ENCODE assay signal across 1 cellular context in genomic region chr17:19720631-19721426, GRCh38.
TF ChIP-seq lines count a peak whose summit lies in the region.

No MANE protein-coding gene starts in this region.

TF ChIP-seq in HepG2, 621 proteins besides CTCF, POLR2A, EP300 and RAD21 (continued from another document and continues in another):
- TF ChIP-seq ZBTB49 (CRISPR knock-in tag; IDR thresholded peaks at IDR 0.05; ENCODE audit: borderline replicate concordance) (no peak), RNF2 (conservative IDR thresholded peaks at IDR 0.05; ENCODE audit: low read depth) (no peak), RBAK (CRISPR knock-in tag; IDR thresholded peaks at IDR 0.05) (no peak), ZNF691 (CRISPR knock-in tag; IDR thresholded peaks at IDR 0.05; ENCODE audit: borderline replicate concordance, low read depth) (no peak), HDAC1 (CRISPR knock-in tag; IDR thresholded peaks at IDR 0.05) (peak; percentile 49; the same call in 1 of the 2 replicates), ZNF136 (CRISPR knock-in tag; IDR thresholded peaks at IDR 0.05; ENCODE audit: low read depth) (no peak), CREB1 (IDR thresholded peaks at IDR 0.05) (no peak), CREB1 (CRISPR knock-in tag; IDR thresholded peaks at IDR 0.05) (no peak), ZNF350 (CRISPR knock-in tag; IDR thresholded peaks at IDR 0.05; ENCODE audit: borderline replicate concordance, low read depth) (peak; percentile 64; the same call in 1 of the 2 replicates), HDAC2 (CRISPR knock-in tag; IDR thresholded peaks at IDR 0.05) (peak; percentile 60; the same call in 1 of the 2 replicates), GABPB1 (CRISPR knock-in tag; IDR thresholded peaks at IDR 0.05) (no peak; the same call in 1 of the 2 replicates), BRD4 (CRISPR knock-in tag; IDR thresholded peaks at IDR 0.05) (no peak), ZNF768 (CRISPR knock-in tag; IDR thresholded peaks at IDR 0.05) (no peak), SYNCRIP (IDR thresholded peaks at IDR 0.05; ENCODE audit: insufficient read depth, low read depth, low read length) (no peak), SRSF1 (optimal IDR thresholded peaks at IDR 0.05; ENCODE audit: low read depth, low read length) (no peak), MBNL3 (CRISPR knock-in tag; conservative IDR thresholded peaks at IDR 0.05) (no peak), ISX (CRISPR knock-in tag; conservative IDR thresholded peaks at IDR 0.05) (no peak), ZNF746 (CRISPR knock-in tag; IDR thresholded peaks at IDR 0.05) (peak; percentile 67), ZNF720 (CRISPR knock-in tag; IDR thresholded peaks at IDR 0.05) (no peak), KLF12 (CRISPR knock-in tag; IDR thresholded peaks at IDR 0.05; ENCODE audit: borderline replicate concordance) (no peak), HDAC6 (IDR thresholded peaks at IDR 0.05; ENCODE audit: low read depth, low read length) (no peak), KAT8 (CRISPR knock-in tag; IDR thresholded peaks at IDR 0.05) (0 out of 2 replicates have a peak, but pooled peaks have one; percentile 17), ZNF296 (CRISPR knock-in tag; conservative IDR thresholded peaks at IDR 0.05) (no peak), CBFB (CRISPR knock-in tag; IDR thresholded peaks at IDR 0.05) (no peak), ARNT2 (CRISPR knock-in tag; IDR thresholded peaks at IDR 0.05; ENCODE audit: low read depth) (no peak), U2AF1 (optimal IDR thresholded peaks at IDR 0.05; ENCODE audit: low read depth, low read length) (no peak), CHCHD3 (CRISPR knock-in tag; IDR thresholded peaks at IDR 0.05) (no peak), MTF1 (CRISPR knock-in tag; IDR thresholded peaks at IDR 0.05) (no peak), MLXIP (CRISPR knock-in tag; IDR thresholded peaks at IDR 0.05; ENCODE audit: borderline replicate concordance) (no peak), AKAP8 (CRISPR knock-in tag; IDR thresholded peaks at IDR 0.05) (no peak), ZC3H4 (CRISPR knock-in tag; IDR thresholded peaks at IDR 0.05; ENCODE audit: borderline replicate concordance) (no peak), KDM5A (IDR thresholded peaks at IDR 0.05; ENCODE audit: borderline replicate concordance, low read length) (no peak), TEAD3 (CRISPR knock-in tag; optimal IDR thresholded peaks at IDR 0.05; ENCODE audit: borderline replicate concordance) (peak; percentile 60)
- TF ChIP-seq, protein P1, sequence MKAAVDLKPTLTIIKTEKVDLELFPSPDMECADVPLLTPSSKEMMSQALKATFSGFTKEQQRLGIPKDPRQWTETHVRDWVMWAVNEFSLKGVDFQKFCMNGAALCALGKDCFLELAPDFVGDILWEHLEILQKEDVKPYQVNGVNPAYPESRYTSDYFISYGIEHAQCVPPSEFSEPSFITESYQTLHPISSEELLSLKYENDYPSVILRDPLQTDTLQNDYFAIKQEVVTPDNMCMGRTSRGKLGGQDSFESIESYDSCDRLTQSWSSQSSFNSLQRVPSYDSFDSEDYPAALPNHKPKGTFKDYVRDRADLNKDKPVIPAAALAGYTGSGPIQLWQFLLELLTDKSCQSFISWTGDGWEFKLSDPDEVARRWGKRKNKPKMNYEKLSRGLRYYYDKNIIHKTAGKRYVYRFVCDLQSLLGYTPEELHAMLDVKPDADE (CRISPR knock-in tag; IDR thresholded peaks at IDR 0.05), result no peak
- TF ChIP-seq, protein P2, sequence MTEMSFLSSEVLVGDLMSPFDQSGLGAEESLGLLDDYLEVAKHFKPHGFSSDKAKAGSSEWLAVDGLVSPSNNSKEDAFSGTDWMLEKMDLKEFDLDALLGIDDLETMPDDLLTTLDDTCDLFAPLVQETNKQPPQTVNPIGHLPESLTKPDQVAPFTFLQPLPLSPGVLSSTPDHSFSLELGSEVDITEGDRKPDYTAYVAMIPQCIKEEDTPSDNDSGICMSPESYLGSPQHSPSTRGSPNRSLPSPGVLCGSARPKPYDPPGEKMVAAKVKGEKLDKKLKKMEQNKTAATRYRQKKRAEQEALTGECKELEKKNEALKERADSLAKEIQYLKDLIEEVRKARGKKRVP (CRISPR knock-in tag; IDR thresholded peaks at IDR 0.05), result no peak
- TF ChIP-seq, protein P3, sequence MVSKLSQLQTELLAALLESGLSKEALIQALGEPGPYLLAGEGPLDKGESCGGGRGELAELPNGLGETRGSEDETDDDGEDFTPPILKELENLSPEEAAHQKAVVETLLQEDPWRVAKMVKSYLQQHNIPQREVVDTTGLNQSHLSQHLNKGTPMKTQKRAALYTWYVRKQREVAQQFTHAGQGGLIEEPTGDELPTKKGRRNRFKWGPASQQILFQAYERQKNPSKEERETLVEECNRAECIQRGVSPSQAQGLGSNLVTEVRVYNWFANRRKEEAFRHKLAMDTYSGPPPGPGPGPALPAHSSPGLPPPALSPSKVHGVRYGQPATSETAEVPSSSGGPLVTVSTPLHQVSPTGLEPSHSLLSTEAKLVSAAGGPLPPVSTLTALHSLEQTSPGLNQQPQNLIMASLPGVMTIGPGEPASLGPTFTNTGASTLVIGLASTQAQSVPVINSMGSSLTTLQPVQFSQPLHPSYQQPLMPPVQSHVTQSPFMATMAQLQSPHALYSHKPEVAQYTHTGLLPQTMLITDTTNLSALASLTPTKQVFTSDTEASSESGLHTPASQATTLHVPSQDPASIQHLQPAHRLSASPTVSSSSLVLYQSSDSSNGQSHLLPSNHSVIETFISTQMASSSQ (IDR thresholded peaks at IDR 0.05; ENCODE audit: low read depth), result no peak; the same call in 1 of the 2 replicates
- TF ChIP-seq, protein P3 (CRISPR knock-in tag; IDR thresholded peaks at IDR 0.05; ENCODE audit: borderline replicate concordance), result peak; percentile 43; the same call in 1 of the 2 replicates
- TF ChIP-seq, protein P4, sequence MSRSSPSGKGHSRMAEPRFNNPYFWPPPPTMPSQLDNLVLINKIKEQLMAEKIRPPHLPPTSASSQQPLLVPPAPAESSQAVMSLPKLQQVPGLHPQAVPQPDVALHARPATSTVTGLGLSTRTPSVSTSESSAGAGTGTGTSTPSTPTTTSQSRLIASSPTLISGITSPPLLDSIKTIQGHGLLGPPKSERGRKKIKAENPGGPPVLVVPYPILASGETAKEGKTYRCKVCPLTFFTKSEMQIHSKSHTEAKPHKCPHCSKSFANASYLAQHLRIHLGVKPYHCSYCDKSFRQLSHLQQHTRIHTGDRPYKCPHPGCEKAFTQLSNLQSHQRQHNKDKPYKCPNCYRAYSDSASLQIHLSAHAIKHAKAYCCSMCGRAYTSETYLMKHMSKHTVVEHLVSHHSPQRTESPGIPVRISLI (CRISPR knock-in tag; IDR thresholded peaks at IDR 0.05; ENCODE audit: borderline replicate concordance), result 0 out of 2 replicates have a peak, but pooled peaks have one; percentile 21
- TF ChIP-seq, protein P5, sequence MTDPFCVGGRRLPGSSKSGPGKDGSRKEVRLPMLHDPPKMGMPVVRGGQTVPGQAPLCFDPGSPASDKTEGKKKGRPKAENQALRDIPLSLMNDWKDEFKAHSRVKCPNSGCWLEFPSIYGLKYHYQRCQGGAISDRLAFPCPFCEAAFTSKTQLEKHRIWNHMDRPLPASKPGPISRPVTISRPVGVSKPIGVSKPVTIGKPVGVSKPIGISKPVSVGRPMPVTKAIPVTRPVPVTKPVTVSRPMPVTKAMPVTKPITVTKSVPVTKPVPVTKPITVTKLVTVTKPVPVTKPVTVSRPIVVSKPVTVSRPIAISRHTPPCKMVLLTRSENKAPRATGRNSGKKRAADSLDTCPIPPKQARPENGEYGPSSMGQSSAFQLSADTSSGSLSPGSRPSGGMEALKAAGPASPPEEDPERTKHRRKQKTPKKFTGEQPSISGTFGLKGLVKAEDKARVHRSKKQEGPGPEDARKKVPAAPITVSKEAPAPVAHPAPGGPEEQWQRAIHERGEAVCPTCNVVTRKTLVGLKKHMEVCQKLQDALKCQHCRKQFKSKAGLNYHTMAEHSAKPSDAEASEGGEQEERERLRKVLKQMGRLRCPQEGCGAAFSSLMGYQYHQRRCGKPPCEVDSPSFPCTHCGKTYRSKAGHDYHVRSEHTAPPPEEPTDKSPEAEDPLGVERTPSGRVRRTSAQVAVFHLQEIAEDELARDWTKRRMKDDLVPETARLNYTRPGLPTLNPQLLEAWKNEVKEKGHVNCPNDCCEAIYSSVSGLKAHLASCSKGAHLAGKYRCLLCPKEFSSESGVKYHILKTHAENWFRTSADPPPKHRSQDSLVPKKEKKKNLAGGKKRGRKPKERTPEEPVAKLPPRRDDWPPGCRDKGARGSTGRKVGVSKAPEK (CRISPR knock-in tag; IDR thresholded peaks at IDR 0.05; ENCODE audit: borderline replicate concordance), result no peak
- TF ChIP-seq, protein P6, sequence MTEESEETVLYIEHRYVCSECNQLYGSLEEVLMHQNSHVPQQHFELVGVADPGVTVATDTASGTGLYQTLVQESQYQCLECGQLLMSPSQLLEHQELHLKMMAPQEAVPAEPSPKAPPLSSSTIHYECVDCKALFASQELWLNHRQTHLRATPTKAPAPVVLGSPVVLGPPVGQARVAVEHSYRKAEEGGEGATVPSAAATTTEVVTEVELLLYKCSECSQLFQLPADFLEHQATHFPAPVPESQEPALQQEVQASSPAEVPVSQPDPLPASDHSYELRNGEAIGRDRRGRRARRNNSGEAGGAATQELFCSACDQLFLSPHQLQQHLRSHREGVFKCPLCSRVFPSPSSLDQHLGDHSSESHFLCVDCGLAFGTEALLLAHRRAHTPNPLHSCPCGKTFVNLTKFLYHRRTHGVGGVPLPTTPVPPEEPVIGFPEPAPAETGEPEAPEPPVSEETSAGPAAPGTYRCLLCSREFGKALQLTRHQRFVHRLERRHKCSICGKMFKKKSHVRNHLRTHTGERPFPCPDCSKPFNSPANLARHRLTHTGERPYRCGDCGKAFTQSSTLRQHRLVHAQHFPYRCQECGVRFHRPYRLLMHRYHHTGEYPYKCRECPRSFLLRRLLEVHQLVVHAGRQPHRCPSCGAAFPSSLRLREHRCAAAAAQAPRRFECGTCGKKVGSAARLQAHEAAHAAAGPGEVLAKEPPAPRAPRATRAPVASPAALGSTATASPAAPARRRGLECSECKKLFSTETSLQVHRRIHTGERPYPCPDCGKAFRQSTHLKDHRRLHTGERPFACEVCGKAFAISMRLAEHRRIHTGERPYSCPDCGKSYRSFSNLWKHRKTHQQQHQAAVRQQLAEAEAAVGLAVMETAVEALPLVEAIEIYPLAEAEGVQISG (CRISPR knock-in tag; IDR thresholded peaks at IDR 0.05), result peak; percentile 50; the same call in 1 of the 2 replicates
- TF ChIP-seq, protein P7, sequence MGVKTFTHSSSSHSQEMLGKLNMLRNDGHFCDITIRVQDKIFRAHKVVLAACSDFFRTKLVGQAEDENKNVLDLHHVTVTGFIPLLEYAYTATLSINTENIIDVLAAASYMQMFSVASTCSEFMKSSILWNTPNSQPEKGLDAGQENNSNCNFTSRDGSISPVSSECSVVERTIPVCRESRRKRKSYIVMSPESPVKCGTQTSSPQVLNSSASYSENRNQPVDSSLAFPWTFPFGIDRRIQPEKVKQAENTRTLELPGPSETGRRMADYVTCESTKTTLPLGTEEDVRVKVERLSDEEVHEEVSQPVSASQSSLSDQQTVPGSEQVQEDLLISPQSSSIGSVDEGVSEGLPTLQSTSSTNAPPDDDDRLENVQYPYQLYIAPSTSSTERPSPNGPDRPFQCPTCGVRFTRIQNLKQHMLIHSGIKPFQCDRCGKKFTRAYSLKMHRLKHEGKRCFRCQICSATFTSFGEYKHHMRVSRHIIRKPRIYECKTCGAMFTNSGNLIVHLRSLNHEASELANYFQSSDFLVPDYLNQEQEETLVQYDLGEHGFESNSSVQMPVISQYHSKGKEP (CRISPR knock-in tag; IDR thresholded peaks at IDR 0.05), result no peak
